Comparison of ENCODE assay signal across 9 cellular contexts in genomic region chr1:6460349-6461236, GRCh38. TPM values are rescaled to one million over a fixed set of nuclear protein-coding genes. Genes with fewer than 3 reads are reported as not detected.
A peak's percentile ranks its signal among the peaks of the same experiment; 100 is the strongest.
DNase-seq lines count a peak whose midpoint lies in the region; ATAC-seq and TF ChIP-seq lines count a peak whose summit lies in the region.
"Had no signal": no experiment of that assay in that cellular context is flagged by ENCODE, and none has a peak within 500 bp of the region (broad histone marks: within the 10 kb centered on the region; RNA-seq: fewer than 3 reads in every experiment).

No MANE protein-coding gene starts in this region.

- peaks cover 0 to 3% of the 10 kb centered on the region in 2 donors for H3K36me3 ChIP-seq in lung (ENCODE audit: control insufficient read depth in 2 of 2, insufficient read depth in 2 of 2, low read length in 2 of 2)

- ATAC-seq in lung (ENCODE audit: insufficient read depth, low FRiP score): peak; percentile 58
- peak; percentile 82 for ATAC-seq in stimulated activated effector memory CD8-positive, alpha-beta T cell treated with anti-CD3 and anti-CD28 coated beads, Interleukin-12 subunit alpha, Interleukin-12 subunit beta, amount 100 ng/mL, for 72 hours
- no peak for ATAC-seq in GM18907 (IDR thresholded peaks at IDR 0.05; ENCODE audit: unreplicated experiment)
- ATAC-seq: left colon had no signal

- TF ChIP-seq CTCF in lung (IDR thresholded peaks at IDR 0.05; ENCODE audit: control extremely low read depth, extremely low read depth): no peak
- no peak for TF ChIP-seq CTCF in nephron progenitor cell (IDR thresholded peaks at IDR 0.05)

- peaks cover 35% of the 10 kb centered on the region for H3K27me3 Mint-ChIP-seq in nephron progenitor cell (ENCODE audit: low read depth, poor library complexity)

- H3K9me3 Mint-ChIP-seq in stimulated activated effector memory CD8-positive, alpha-beta T cell treated with anti-CD3 and anti-CD28 coated beads, Interleukin-12 subunit alpha, Interleukin-12 subunit beta, amount 100 ng/mL, for 72 hours: no peaks in the 10 kb centered on the region
- no peaks in the 10 kb centered on the region for H3K9me3 Mint-ChIP-seq in nephron progenitor cell

- peaks cover 48% of the 10 kb centered on the region for H3K36me3 Mint-ChIP-seq in stimulated activated effector memory CD8-positive, alpha-beta T cell treated with anti-CD3 and anti-CD28 coated beads, Interleukin-12 subunit alpha, Interleukin-12 subunit beta, amount 100 ng/mL, for 72 hours
- peaks cover 11% of the 10 kb centered on the region for H3K36me3 Mint-ChIP-seq in nephron progenitor cell (ENCODE audit: low read depth)

- peaks cover 0 to 6% of the 10 kb centered on the region in 2 donors for H3K9me3 ChIP-seq in lung (ENCODE audit: control insufficient read depth in 2 of 2, insufficient read depth in 1 of 2, low read length in 1 of 2)

- peaks cover 4% of the 10 kb centered on the region for H3K27me3 ChIP-seq in lung (ENCODE audit: control insufficient read depth, insufficient read depth)

- H3K4me3 Mint-ChIP-seq in stimulated activated effector memory CD8-positive, alpha-beta T cell treated with anti-CD3 and anti-CD28 coated beads, Interleukin-12 subunit alpha, Interleukin-12 subunit beta, amount 100 ng/mL, for 72 hours: peak overlapping the region; percentile 75
- H3K4me3 Mint-ChIP-seq in nephron progenitor cell: no peak overlapping the region

- WGBS in lung, 2 donors: 36 to 44% methylated on average over 47 of the region's 47 CpGs

- peak overlapping the region; percentile 96 for H3K27ac Mint-ChIP-seq in stimulated activated effector memory CD8-positive, alpha-beta T cell treated with anti-CD3 and anti-CD28 coated beads, Interleukin-12 subunit alpha, Interleukin-12 subunit beta, amount 100 ng/mL, for 72 hours
- H3K27ac Mint-ChIP-seq in nephron progenitor cell: no peak overlapping the region

- H3K4me3 ChIP-seq in lung: no peak overlapping the region

- peaks cover 0 to 1% of the 10 kb centered on the region in 2 donors for H3K4me1 ChIP-seq in lung (ENCODE audit: control insufficient read depth in 2 of 2, insufficient read depth in 2 of 2, low read length in 2 of 2)

- peak; percentile 98 to 99 for DNase-seq in NCI-H526 (lab: John Stamatoyannopoulos, UW)
- peak; percentile 93 for DNase-seq in activated T-helper 1 cell treated with Interleukin-2 at 50 U/mL for 16 hours (ENCODE audit: low read depth)
- DNase-seq in lung (ENCODE audit: low spot score): no peak
- DNase-seq in stimulated activated effector memory CD8-positive, alpha-beta T cell treated with anti-CD3 and anti-CD28 coated beads, Interleukin-12 subunit alpha, Interleukin-12 subunit beta, amount 100 ng/mL, for 72 hours (ENCODE audit: low spot score in 2 of 2): peak; percentile 57 to 83
- no peak for DNase-seq in nephron progenitor cell
- no peak for DNase-seq in pons (ENCODE audit: low spot score)
- DNase-seq in Kasumi-1 (lab: John Stamatoyannopoulos, UW): no peak

- peaks cover 63% of the 10 kb centered on the region for H3K4me1 Mint-ChIP-seq in stimulated activated effector memory CD8-positive, alpha-beta T cell treated with anti-CD3 and anti-CD28 coated beads, Interleukin-12 subunit alpha, Interleukin-12 subunit beta, amount 100 ng/mL, for 72 hours
- peaks cover 38% of the 10 kb centered on the region for H3K4me1 Mint-ChIP-seq in nephron progenitor cell

- no peak overlapping the region for H3K27ac ChIP-seq in lung (ENCODE audit: low read depth in 1 of 2, low read length in 1 of 2)

RNA-seq across cellular contexts. Expression of gene TNFRSF25, which starts 5.4 kb away (rescaled TPM):
- total RNA-seq in lung: 10 to 100 TPM; 11.2 to 19.8 TPM
- 10 to 100 TPM in 1 of 2 donors, 1 to 10 TPM in 1; 4.9 to 12.3 TPM for polyA plus RNA-seq in lung

RNA-seq across cellular contexts. Expression of gene PLEKHG5, which starts 30.9 kb away (rescaled TPM):
- total RNA-seq in lung: 10 to 100 TPM; 11.2 to 22.9 TPM
- polyA plus RNA-seq in lung: 1 to 10 TPM; 3.4 to 8.7 TPM

RNA-seq across cellular contexts. Expression of gene ESPN, which starts 36.0 kb away (rescaled TPM):
- 10 to 100 TPM; 11.2 to 20.8 TPM for total RNA-seq in lung
- 1 to 10 TPM; 2.1 to 3.6 TPM for polyA plus RNA-seq in lung

RNA-seq across cellular contexts. Expression of gene HES2, which starts 40.9 kb away (rescaled TPM):
- total RNA-seq in lung: 1 to 10 TPM in 1 of 2 donors, under 1 TPM in 1; 0.26 to 5.0 TPM
- polyA plus RNA-seq in lung: 1 to 10 TPM in 1 of 2 donors, under 1 TPM in 1; 0.86 to 4.5 TPM

Comparison
In these comparisons a context has a peak if more than half of its experiments do, and no peak if none do; other contexts are left out.
1. DNase-seq: peak in NCI-H526 (2 of 2), activated T-helper 1 cell treated with Interleukin-2 at 50 U/mL for 16 hours (single experiment) and stimulated activated effector memory CD8-positive, alpha-beta T cell treated with anti-CD3 and anti-CD28 coated beads, Interleukin-12 subunit alpha, Interleukin-12 subunit beta, amount 100 ng/mL, for 72 hours (2 of 2); none in lung (single experiment), nephron progenitor cell (single experiment), pons (single experiment) and Kasumi-1 (0 of 2).